Comparison of ENCODE assay signal across 20 cellular contexts in the genomic region with DNA sequence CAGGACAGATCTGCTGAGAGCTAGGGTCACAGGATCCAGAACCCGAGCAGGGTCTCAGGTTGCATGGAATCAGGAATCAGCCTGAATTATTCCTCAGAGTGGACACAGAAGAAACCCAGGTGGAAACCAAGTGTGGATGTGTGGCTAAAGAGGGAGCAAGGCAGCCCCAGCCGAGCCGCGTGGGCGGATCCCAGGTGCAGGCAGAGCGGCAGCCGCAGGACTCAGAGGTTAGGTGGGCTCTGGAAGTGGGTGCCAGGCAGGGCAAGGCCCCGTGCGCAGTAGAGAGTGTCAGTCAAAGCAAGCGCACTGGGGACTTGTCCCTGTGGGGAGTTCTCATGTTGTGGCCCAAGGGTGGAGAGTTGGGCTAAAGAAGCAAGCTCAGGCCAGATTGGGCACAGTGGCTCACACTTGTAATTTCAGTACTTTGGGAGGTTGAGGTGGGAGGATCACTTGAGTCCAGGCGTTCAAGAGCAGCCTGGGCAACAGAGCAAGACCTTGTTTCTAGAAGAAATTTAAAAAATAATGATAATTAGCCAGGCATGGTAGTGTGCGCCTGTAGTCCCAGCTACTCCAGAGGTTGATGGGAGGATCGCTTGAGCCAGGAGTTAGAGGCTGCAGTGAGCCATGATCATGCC.
DNase-seq lines count a peak whose midpoint lies in the region; ATAC-seq lines count a peak whose summit lies in the region.
"Had no signal": no experiment of that assay in that cellular context is flagged by ENCODE, and none has a peak within 500 bp of the region (broad histone marks: within the 10 kb centered on the region; RNA-seq: fewer than 3 reads in every experiment).

No MANE protein-coding gene starts in this region.

- no peak overlapping the region for H4K91ac ChIP-seq in neuronal stem cell (ENCODE audit: low read depth, low read length, poor library complexity)

- H3K36me3 ChIP-seq in neuronal stem cell (replicated peaks in 1 of 2; ENCODE audit: control insufficient read depth in 2 of 2, insufficient read depth in 2 of 2, low read length in 2 of 2), result no peaks in the 10 kb centered on the region
- H3K36me3 ChIP-seq: BLaER1 had no signal

- H3K79me1 ChIP-seq in neuronal stem cell (ENCODE audit: low read depth, low read length), result no peaks in the 10 kb centered on the region

- no peak overlapping the region for H3K4me2 ChIP-seq in neuronal stem cell (ENCODE audit: insufficient read depth, low read length, poor library complexity, severe bottlenecking)
- H3K4me2 ChIP-seq: BLaER1 had no signal

- H2BK5ac ChIP-seq in neuronal stem cell (ENCODE audit: low read length), result peak overlapping the region; percentile 73

- peak overlapping the region; percentile 58 for H2BK15ac ChIP-seq in neuronal stem cell (ENCODE audit: low read length)

- no peak for ATAC-seq in GM19455 (IDR thresholded peaks at IDR 0.05; ENCODE audit: unreplicated experiment)
- ATAC-seq in effector memory CD8-positive, alpha-beta T cell (replicated peaks), result no peak
- ATAC-seq in GM21825 (IDR thresholded peaks at IDR 0.05; ENCODE audit: unreplicated experiment), result no peak
- ATAC-seq: CD8-positive, alpha-beta T cell had no signal

- no peak overlapping the region for H3K4me3 ChIP-seq in neuronal stem cell (ENCODE audit: low read length in 2 of 2)
- H3K4me3 ChIP-seq: BLaER1 had no signal

- H3K9me3 ChIP-seq in neuronal stem cell (replicated peaks in 1 of 2; ENCODE audit: control insufficient read depth in 2 of 2, insufficient read depth in 1 of 2, low read depth in 1 of 2, low read length in 2 of 2), result no peaks in the 10 kb centered on the region
- H3K9me3 ChIP-seq: BLaER1, Caco-2 had no signal

- H3K18ac ChIP-seq in neuronal stem cell (ENCODE audit: low read length), result no peak overlapping the region

- no peak overlapping the region for H3K27ac ChIP-seq in neuronal stem cell (replicated peaks; ENCODE audit: low read length)
- H3K27ac ChIP-seq: 22Rv1, BLaER1, C4-2B had no signal

- peaks cover 0 to 24% of the 10 kb centered on the region in 2 donors for H3K27me3 Mint-ChIP-seq in effector memory CD8-positive, alpha-beta T cell
- H3K27me3 Mint-ChIP-seq: B cell; CD4-positive, CD25-positive, alpha-beta regulatory T cell had no signal

- H4K8ac ChIP-seq in neuronal stem cell (ENCODE audit: low read depth, low read length), result no peak overlapping the region

- H3K9me3 Mint-ChIP-seq in effector memory CD8-positive, alpha-beta T cell, result no peaks in the 10 kb centered on the region
- H3K9me3 Mint-ChIP-seq: CD4-positive, CD25-positive, alpha-beta regulatory T cell; CD8-positive, alpha-beta T cell had no signal

- peaks cover 4% of the 10 kb centered on the region for H3K36me3 Mint-ChIP-seq in effector memory CD8-positive, alpha-beta T cell (ENCODE audit: insufficient read depth)
- H3K36me3 Mint-ChIP-seq: CD4-positive, CD25-positive, alpha-beta regulatory T cell; CD8-positive, alpha-beta T cell had no signal

- no peak overlapping the region for H3K4ac ChIP-seq in neuronal stem cell (ENCODE audit: low read length)

- no peak overlapping the region for H3K4me3 Mint-ChIP-seq in effector memory CD8-positive, alpha-beta T cell
- H3K4me3 Mint-ChIP-seq: B cell; CD4-positive, CD25-positive, alpha-beta regulatory T cell; CD8-positive, alpha-beta T cell had no signal

- H3K23ac ChIP-seq in neuronal stem cell (ENCODE audit: low read depth, low read length, poor library complexity), result no peak overlapping the region

- no peak overlapping the region for H2BK120ac ChIP-seq in neuronal stem cell (ENCODE audit: low read depth, low read length)

- H3K4me1 Mint-ChIP-seq in effector memory CD8-positive, alpha-beta T cell (ENCODE audit: low read depth in 2 of 2), result no peaks in the 10 kb centered on the region
- H3K4me1 Mint-ChIP-seq: B cell; CD4-positive, CD25-positive, alpha-beta regulatory T cell had no signal

- H3K14ac ChIP-seq in neuronal stem cell (ENCODE audit: low read length), result peak overlapping the region; percentile 17

- WGBS in neuronal stem cell (ENCODE audit: extremely low coverage in 2 of 2, insufficient read length in 2 of 2, insufficient replicate concordance in 1 of 2), 2 donors, result no CpG with 5 or more reads among the region's 13 CpGs

- H2AK5ac ChIP-seq in neuronal stem cell (ENCODE audit: low read depth, low read length), result no peak overlapping the region

- peaks cover 0 to 11% (median 0%) of the 10 kb centered on the region in 3 experiments for H3K27me3 ChIP-seq in neuronal stem cell (ENCODE audit: control insufficient read depth in 3 of 3, insufficient read depth in 3 of 3, low read depth in 1 of 3, low read length in 3 of 3)
- H3K27me3 ChIP-seq: BLaER1 had no signal

- H3K27ac Mint-ChIP-seq in effector memory CD8-positive, alpha-beta T cell, result no peak overlapping the region
- H3K27ac Mint-ChIP-seq: B cell; CD4-positive, CD25-positive, alpha-beta regulatory T cell; CD8-positive, alpha-beta T cell had no signal

- H2BK12ac ChIP-seq in neuronal stem cell (ENCODE audit: low read length), result no peak overlapping the region

- DNase-seq in activated gamma-delta T cell (lab: John Stamatoyannopoulos, UW) (peak; percentile 9), activated gamma-delta T cell treated with Interleukin-2 at 50 U/mL for 16 hours (no peak), left kidney (ENCODE audit: low read depth, low spot score) (peak; percentile 46), neuronal stem cell (ENCODE audit: low spot score) (no peak), amygdala (lab: John Stamatoyannopoulos, UW) (no peak)
- no peak for DNase-seq in effector memory CD8-positive, alpha-beta T cell
- DNase-seq: Caco-2; CD4-positive, CD25-positive, alpha-beta regulatory T cell; CD8-positive, alpha-beta T cell; DMS153; DND-41; GOT3; H7; HCEC 1CT had no signal

- H3K4me1 ChIP-seq in neuronal stem cell (ENCODE audit: control insufficient read depth in 2 of 2, insufficient read depth in 1 of 2, low read depth in 1 of 2, low read length in 2 of 2), result peaks cover 0 to 6% of the 10 kb centered on the region in 2 donors
- H3K4me1 ChIP-seq: Caco-2 had no signal

- no peak overlapping the region for H3K9ac ChIP-seq in neuronal stem cell (ENCODE audit: low read depth, low read length, poor library complexity)
- H3K9ac ChIP-seq: BLaER1 had no signal

- no peak overlapping the region for H2AFZ ChIP-seq in neuronal stem cell (ENCODE audit: low read length)

Comparison
In these comparisons a context has a peak if more than half of its experiments do, and no peak if none do; other contexts are left out.
1. DNase-seq: peak in activated gamma-delta T cell (single experiment) and left kidney (single experiment); none in activated gamma-delta T cell treated with Interleukin-2 at 50 U/mL for 16 hours (single experiment), neuronal stem cell (single experiment), amygdala (0 of 56) and effector memory CD8-positive, alpha-beta T cell (0 of 3).